ENCODE assay signal across 16 cellular contexts in genomic region chr2:27729614-27730013, GRCh38. TPM values are rescaled to one million over a fixed set of nuclear protein-coding genes. Genes with fewer than 3 reads are reported as not detected.
DNase-seq lines count a peak whose midpoint lies in the region; ATAC-seq, FAIRE-seq and TF ChIP-seq lines count a peak whose summit lies in the region.
"Had no signal": no experiment of that assay in that cellular context is flagged by ENCODE, and none has a peak within 500 bp of the region (broad histone marks: within the 10 kb centered on the region; RNA-seq: fewer than 3 reads in every experiment).

No MANE protein-coding gene starts in this region.

- H3K4me3 ChIP-seq in HepG2 (replicated peaks in 1 of 3; ENCODE audit: insufficient read depth in 1 of 3, low read depth in 2 of 3, low read length in 3 of 3) (peak overlapping the region; percentile 17 to 29 (median 19); a peak in 3 of 6 replicates), right lobe of liver (no peak overlapping the region), kidney (ENCODE audit: low read length in 2 of 2) (no peak overlapping the region), gastrocnemius medialis (no peak overlapping the region), osteoblast (ENCODE audit: insufficient read depth, low read length) (no peak overlapping the region)

- no peak for FAIRE-seq in HepG2 (lab: Jason Lieb, UNC)
- no peak for FAIRE-seq in kidney (lab: Jason Lieb, UNC)

- H3K4me1 ChIP-seq in HepG2 (ENCODE audit: insufficient read depth, low read length) (peaks cover 49% of the 10 kb centered on the region), right lobe of liver (peaks cover 0 to 20% (median 1%) of the 10 kb centered on the region in 4 donors), kidney (ENCODE audit: control insufficient read depth in 1 of 2, insufficient read depth in 1 of 2, low read depth in 1 of 2, low read length in 2 of 2) (peaks cover 34 to 37% of the 10 kb centered on the region in 2 donors), gastrocnemius medialis (peaks cover 0 to 20% of the 10 kb centered on the region in 2 donors), osteoblast (ENCODE audit: insufficient read depth, low read length) (peaks cover 8% of the 10 kb centered on the region)

- H3K27me3 ChIP-seq in HepG2 (ENCODE audit: control insufficient read depth in 1 of 2, insufficient read depth in 2 of 2, low read length in 2 of 2) (no peaks in the 10 kb centered on the region), right lobe of liver (no peaks in the 10 kb centered on the region), gastrocnemius medialis (no peaks in the 10 kb centered on the region), osteoblast (ENCODE audit: insufficient read depth, low read length) (no peaks in the 10 kb centered on the region)

- TF ChIP-seq RAD21 in HepG2 (CRISPR knock-in tag; IDR thresholded peaks at IDR 0.05): no peak

- peak overlapping the region; percentile 62 for H2AFZ ChIP-seq in HepG2 (ENCODE audit: low read length)
- no peak overlapping the region for H2AFZ ChIP-seq in osteoblast (ENCODE audit: low read length)

- intact Hi-C loops in HepG2 (cut with micrococcal nuclease; ENCODE audit: unreplicated experiment): loop anchor here (10.0 kb wide), 1 partner anchor 165 kb away; the partner anchor contains the start of genes BABAM2 and RBKS
- intact Hi-C loops in right lobe of liver (cut with DNase I): loop anchor here in 1 of 2 donors (10.0 kb wide), 2 partner anchors 675 to 725 kb away; no protein-coding TSS in a partner anchor
- intact Hi-C loops in kidney (cut with DNase I): no loop called here
- intact Hi-C loops in gastrocnemius medialis (cut with DNase I; ENCODE audit: low total_unique reads): no loop called here

- TF ChIP-seq EP300 in HepG2 (IDR thresholded peaks at IDR 0.05; ENCODE audit: low read depth in 2 of 2, low read length in 2 of 2) (no peak), HepG2 (CRISPR knock-in tag; IDR thresholded peaks at IDR 0.05; ENCODE audit: borderline replicate concordance) (no peak)

- POLR2A ChIA-PET in HepG2 (lab: Yijun Ruan, JAX) (interaction anchor here (1.2 to 9.9 kb wide), 6 partner anchors 8 to 161 kb away, joined by 3 to 248 read pairs (median 6); partner anchors contain the start of genes BABAM2 and RBKS), RWPE1 (lab: Yijun Ruan, JAX; ENCODE audit: low non-redundant PET) (no interaction called here)

- DNase-seq in HepG2 (ENCODE audit: low spot score): no peak
- no peak for DNase-seq in right lobe of liver
- DNase-seq in kidney: no peak
- DNase-seq in gastrocnemius medialis: no peak
- no peak for DNase-seq in RWPE1 (ENCODE audit: low spot score)
- DNase-seq in osteoblast (ENCODE audit: insufficient read length, low spot score, missing footprints): no peak
- DNase-seq: CD8-positive, alpha-beta T cell; GOT3; Karpas-422; NCI-H1105 treated with DMSO at 0.1 percent for 48 hours; NCI-H187; NCI-H2171; NCI-H446 treated with DMSO at 0.1 percent for 48 hours; NCI-H748 treated with DMSO at 0.1 percent for 48 hours; SHP77 had no signal

- no peaks in the 10 kb centered on the region for H3K79me2 ChIP-seq in HepG2 (ENCODE audit: insufficient read depth, low read length)
- H3K79me2 ChIP-seq in osteoblast (ENCODE audit: insufficient read depth, low read length): no peaks in the 10 kb centered on the region

- H4K20me1 ChIP-seq in HepG2 (ENCODE audit: insufficient read depth, low read length): no peaks in the 10 kb centered on the region
- H4K20me1 ChIP-seq in osteoblast (ENCODE audit: insufficient read depth, low read length): no peaks in the 10 kb centered on the region

- 54% methylated on average over 4 of the region's 4 CpGs for WGBS in HepG2 (ENCODE audit: low lambda C conversion rate)
- WGBS in right lobe of liver (ENCODE audit: insufficient coverage, low coverage, low lambda C conversion rate, missing lambda C conversion rate): 91% methylated on average over 4 of the region's 4 CpGs

- peak; percentile 35 for ATAC-seq in HepG2
- ATAC-seq in right lobe of liver: no peak
- no peak for ATAC-seq in gastrocnemius medialis
- no peak for ATAC-seq in GM18870 (IDR thresholded peaks at IDR 0.05; ENCODE audit: unreplicated experiment)
- ATAC-seq: CD8-positive, alpha-beta T cell had no signal

- BruUV-seq in HepG2 (replicated peaks; lab: Mats Ljungman, UMichigan): no TSS peak

- H3K9ac ChIP-seq in HepG2 (ENCODE audit: insufficient read depth, low read depth, low read length) (peak overlapping the region; percentile 42; the same call in 1 of the 2 replicates), kidney (ENCODE audit: low read length in 2 of 2) (peak overlapping the region in 1 of 2 donors; percentile 37)

- peak overlapping the region; percentile 66 for H3K4me2 ChIP-seq in HepG2 (ENCODE audit: low read depth, low read length)
- no peak overlapping the region for H3K4me2 ChIP-seq in osteoblast (ENCODE audit: insufficient read depth, low read length)

- no peak for TF ChIP-seq CTCF in HepG2 (CRISPR knock-in tag; IDR thresholded peaks at IDR 0.05)
- TF ChIP-seq CTCF in right lobe of liver (IDR thresholded peaks at IDR 0.05): no peak
- TF ChIP-seq CTCF in kidney (IDR thresholded peaks at IDR 0.05; ENCODE audit: borderline replicate concordance, extremely low read depth, insufficient read depth): no peak
- no peak for TF ChIP-seq CTCF in gastrocnemius medialis (IDR thresholded peaks at IDR 0.05 in 4 of 5, conservative IDR thresholded peaks at IDR 0.05 in 1 of 5)
- no peak for TF ChIP-seq CTCF in RWPE1 (conservative IDR thresholded peaks at IDR 0.05; ENCODE audit: low read depth)
- no peak for TF ChIP-seq CTCF in osteoblast (IDR thresholded peaks at IDR 0.05; ENCODE audit: extremely low read depth, low read depth, low read length)

- TF ChIP-seq POLR2A in HepG2 (IDR thresholded peaks at IDR 0.05; ENCODE audit: insufficient read depth in 1 of 2, low read depth in 2 of 2, low read length in 2 of 2) (no peak), right lobe of liver (IDR thresholded peaks at IDR 0.05) (no peak), gastrocnemius medialis (IDR thresholded peaks at IDR 0.05) (no peak)

- H3K27ac ChIP-seq in HepG2 (ENCODE audit: extremely low read length, insufficient read depth, low read length) (no peak overlapping the region), right lobe of liver (no peak overlapping the region), kidney (ENCODE audit: low read depth in 2 of 2, low read length in 2 of 2) (peak overlapping the region; percentile 79 to 88), gastrocnemius medialis (peak overlapping the region in 3 of 4 donors; percentile 47 to 65 (median 61)), RWPE1 (no peak overlapping the region), osteoblast (ENCODE audit: low read depth, low read length) (no peak overlapping the region)

- H3K9me3 ChIP-seq in HepG2 (ENCODE audit: low read length): no peaks in the 10 kb centered on the region
- no peaks in the 10 kb centered on the region for H3K9me3 ChIP-seq in right lobe of liver
- H3K9me3 ChIP-seq in kidney (ENCODE audit: control insufficient read depth in 1 of 2, low read length in 2 of 2): no peaks in the 10 kb centered on the region
- H3K9me3 ChIP-seq in gastrocnemius medialis: no peaks in the 10 kb centered on the region
- no peaks in the 10 kb centered on the region for H3K9me3 ChIP-seq in osteoblast (ENCODE audit: low read depth, low read length)

- no peaks in the 10 kb centered on the region for H3K36me3 ChIP-seq in HepG2 (replicated peaks in 1 of 2; ENCODE audit: control insufficient read depth in 1 of 2, insufficient read depth in 2 of 2, low read length in 2 of 2)
- H3K36me3 ChIP-seq in right lobe of liver: no peaks in the 10 kb centered on the region
- no peaks in the 10 kb centered on the region for H3K36me3 ChIP-seq in kidney (ENCODE audit: control insufficient read depth in 1 of 2, insufficient read depth in 2 of 2, low read length in 2 of 2)
- no peaks in the 10 kb centered on the region for H3K36me3 ChIP-seq in gastrocnemius medialis
- no peaks in the 10 kb centered on the region for H3K36me3 ChIP-seq in osteoblast (ENCODE audit: insufficient read depth, low read length)

- CTCF ChIA-PET in HepG2 (lab: Yijun Ruan, JAX; ENCODE audit: low intra/inter-chr PET ratio, low total read pairs) (no interaction called here), RWPE1 (lab: Yijun Ruan, JAX) (interaction anchor here (0.5 kb wide), 1 partner anchor 26 kb away, joined by 4 read pairs; no protein-coding TSS in a partner anchor)

- in situ Hi-C loops in HepG2 (cut with HindIII; ENCODE audit: extremely low pct_ligation_motif_present, low pct_unique_long_range_greater_than_20kb): no loop called here
- in situ Hi-C loops in gastrocnemius medialis (cut with MboI; ENCODE audit: low sequenced_read_pairs in 4 of 4): no loop called here

TF ChIP-seq in HepG2, 621 proteins besides CTCF, POLR2A, EP300 and RAD21 (continues in another document):
- no peak for TF ChIP-seq ZNF782 (CRISPR knock-in tag; IDR thresholded peaks at IDR 0.05; ENCODE audit: borderline replicate concordance)
- TF ChIP-seq AHR (CRISPR knock-in tag; IDR thresholded peaks at IDR 0.05): no peak

RNA-seq across cellular contexts. Expression of gene MRPL33, which starts 41.9 kb away (rescaled TPM):
- total RNA-seq in HepG2 (2016; rRNA removed; fragmentation: Illumina TruSeq; extraction: Trizol): 218 and 227 TPM in 2 replicates
- total RNA-seq in HepG2 (2016; cell fraction: cytosol; rRNA removed; fragmentation: Illumina TruSeq; extraction: Trizol; ENCODE audit: low read depth): 206 and 269 TPM in 2 replicates
- total RNA-seq in HepG2 (2016; cell fraction: insoluble cytoplasmic fraction; rRNA removed; fragmentation: Illumina TruSeq; extraction: Trizol): 231 and 234 TPM in 2 replicates
- 210 and 239 TPM in 2 replicates for total RNA-seq in HepG2 (2016; cell fraction: membrane; rRNA removed; fragmentation: Illumina TruSeq; extraction: Trizol)
- total RNA-seq in HepG2 (2016; cell fraction: nucleus; rRNA removed; fragmentation: Illumina TruSeq; extraction: Trizol): 93.8 and 105 TPM in 2 replicates
- polyA plus RNA-seq in HepG2 (2011; rRNA removed): 54.9 and 69.7 TPM in 2 replicates
- 29.2 and 44.3 TPM in 2 replicates for polyA plus RNA-seq in HepG2 (2011; cell fraction: cytosol; rRNA removed)
- 19.7 and 29.3 TPM in 2 replicates for polyA plus RNA-seq in HepG2 (2011; cell fraction: nucleus; rRNA removed)
- polyA plus RNA-seq in HepG2 (2012): 135 and 250 TPM in 2 replicates
- polyA plus RNA-seq in HepG2 (2016; cell fraction: cytosol; fragmentation: Illumina TruSeq; extraction: Trizol; ENCODE audit: low read depth): 238 and 374 TPM in 2 replicates
- 240 and 279 TPM in 2 replicates for polyA plus RNA-seq in HepG2 (2016; cell fraction: insoluble cytoplasmic fraction; fragmentation: Illumina TruSeq; extraction: Trizol; ENCODE audit: low read depth)
- polyA plus RNA-seq in HepG2 (2016; cell fraction: membrane; fragmentation: Illumina TruSeq; extraction: Trizol; ENCODE audit: low read depth): 207 and 271 TPM in 2 replicates
- 189 and 213 TPM in 2 replicates for polyA plus RNA-seq in HepG2 (2016; cell fraction: nucleus; fragmentation: Illumina TruSeq; extraction: Trizol; ENCODE audit: insufficient read depth, low read depth)
- 1.6 and 6.6 TPM in 2 replicates for polyA minus RNA-seq in HepG2 (2011; rRNA and poly(A)+ RNA removed; ENCODE audit: low replicate concordance)
- polyA minus RNA-seq in HepG2 (2011; cell fraction: cytosol; rRNA and poly(A)+ RNA removed): 17.9 and 19.8 TPM in 2 replicates
- polyA minus RNA-seq in HepG2 (2011; cell fraction: nucleus; rRNA and poly(A)+ RNA removed): 35.8 and 39.4 TPM in 2 replicates
- total RNA-seq in right lobe of liver: 10 to 100 TPM; 28.9 to 63.4 (median 36.0) TPM
- 107 TPM for total RNA-seq in kidney
- polyA plus RNA-seq in kidney (ENCODE audit: insufficient read depth, low read depth, low replicate concordance): 312 TPM
- total RNA-seq in gastrocnemius medialis: 100 to 1,000 TPM; 231 to 500 (median 388) TPM
- 63.1 and 105 TPM in 2 replicates for total RNA-seq in osteoblast

Comparison
In these comparisons a context has a peak if more than half of its experiments do, and no peak if none do; other contexts are left out.
1. H3K4me3 ChIP-seq: peak in HepG2 (3 of 3); none in right lobe of liver (0 of 3), kidney (0 of 2), gastrocnemius medialis (0 of 4) and osteoblast (single experiment).
2. H3K27ac ChIP-seq: peak in kidney (2 of 2) and gastrocnemius medialis (3 of 4); none in HepG2 (single experiment), right lobe of liver (0 of 3), RWPE1 (single experiment) and osteoblast (single experiment).